ENCODE assay signal across 17 cellular contexts in the genomic region with DNA sequence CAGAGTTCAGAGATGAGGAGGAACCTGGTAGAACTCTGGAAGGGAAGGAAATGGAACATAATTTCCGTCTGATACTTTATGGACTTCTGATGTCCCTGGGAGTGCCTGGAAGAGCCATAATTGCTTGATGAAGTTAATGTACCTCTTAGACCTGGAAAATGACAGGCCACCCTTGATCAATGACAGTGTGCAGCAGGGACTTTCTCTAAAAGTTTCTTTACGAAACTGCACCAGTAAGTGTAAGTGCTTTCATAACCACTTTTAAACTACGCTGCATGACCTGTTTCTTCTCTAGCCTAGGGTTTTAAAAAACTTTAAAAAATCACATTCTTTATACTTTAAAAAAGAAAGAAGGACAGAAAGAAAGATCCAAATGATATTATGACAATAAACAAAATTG.
DNase-seq lines count a peak whose midpoint lies in the region; ATAC-seq, FAIRE-seq and TF ChIP-seq lines count a peak whose summit lies in the region.
"Had no signal": no experiment of that assay in that cellular context is flagged by ENCODE, and none has a peak within 500 bp of the region (broad histone marks: within the 10 kb centered on the region; RNA-seq: fewer than 3 reads in every experiment).

No MANE protein-coding gene starts in this region.

- H4K20me1 ChIP-seq in GM12878 (ENCODE audit: control insufficient read depth, insufficient read depth) (no peaks in the 10 kb centered on the region), SK-N-SH (ENCODE audit: insufficient read depth) (no peaks in the 10 kb centered on the region)

- no peak for TF ChIP-seq CTCF in GM12865 (IDR thresholded peaks at IDR 0.05; ENCODE audit: insufficient read depth, low read depth, low read length, missing control alignments)
- TF ChIP-seq CTCF in GM12878 (IDR thresholded peaks at IDR 0.05 in 2 of 3, conservative IDR thresholded peaks at IDR 0.05 in 1 of 3; ENCODE audit: control insufficient read depth in 2 of 3, extremely low read depth in 1 of 3, insufficient read depth in 1 of 3, low read depth in 3 of 3, low read length in 3 of 3), result no peak
- TF ChIP-seq CTCF in SK-N-SH (IDR thresholded peaks at IDR 0.05), result no peak

- no peaks in the 10 kb centered on the region for H3F3A ChIP-seq in SK-N-SH (replicated peaks; ENCODE audit: insufficient read depth)

- SMC1A ChIA-PET in GM12878 (lab: Charles Lee; ENCODE audit: uncharacterized antibody, unreplicated experiment), result interaction anchor here (1.1 to 1.4 kb wide), 3 partner anchors 13 to 41 kb away, joined by 3 to 4 read pairs (median 4); no protein-coding TSS in a partner anchor

- peak; percentile 18 for DNase-seq in GM12865 (ENCODE audit: low read depth)
- DNase-seq in GM12878 (ENCODE audit: low read depth, low spot score), result no peak
- no peak for DNase-seq in RCC 7860 (ENCODE audit: low spot score)
- DNase-seq in SK-N-SH, result no peak
- no peak for DNase-seq in nucleus accumbens (lab: John Stamatoyannopoulos, UW)
- DNase-seq: Caco-2, DND-41, GDM1 had no signal

- H3K4me3 ChIP-seq in GM12865 (ENCODE audit: low read depth, low read length) (no peak overlapping the region), GM12878 (no peak overlapping the region), SK-N-SH (ENCODE audit: low read depth in 2 of 2, low read length in 1 of 2) (no peak overlapping the region)
- H3K4me3 ChIP-seq: HAP-1 had no signal

- no peaks in the 10 kb centered on the region for H3K9me2 ChIP-seq in SK-N-SH

- ATAC-seq in GM18868 (IDR thresholded peaks at IDR 0.05; ENCODE audit: unreplicated experiment) (peak; percentile 86), HG02852 (IDR thresholded peaks at IDR 0.05; ENCODE audit: unreplicated experiment) (peak; percentile 71), GM12878 (peak; percentile 89)
- ATAC-seq: CD8-positive, alpha-beta T cell; HepG2 had no signal

- H3K79me2 ChIP-seq in GM12878 (ENCODE audit: control insufficient read depth, insufficient read depth, low read length) (peaks cover 11% of the 10 kb centered on the region), SK-N-SH (ENCODE audit: insufficient read depth) (no peaks in the 10 kb centered on the region)

- in situ Hi-C loops in GM12878 (cut with MboI), result no loop called here

- RAD21 ChIA-PET in GM12878 (lab: Charles Lee; ENCODE audit: unreplicated experiment), result interaction anchor here (1.1 kb wide), 1 partner anchor 44 kb away, joined by 3 read pairs; no protein-coding TSS in a partner anchor

- H3K4me1 ChIP-seq in GM12878 (ENCODE audit: control insufficient read depth, insufficient read depth, low read length) (peaks cover 5% of the 10 kb centered on the region; the same call in 1 of the 2 replicates), SK-N-SH (ENCODE audit: control insufficient read depth in 1 of 2, insufficient read depth in 2 of 2, low read depth in 1 of 2, low read length in 1 of 2) (no peaks in the 10 kb centered on the region)
- H3K4me1 ChIP-seq: Caco-2, HAP-1 had no signal

- no peak overlapping the region for H2AFZ ChIP-seq in GM12878 (ENCODE audit: control insufficient read depth, low read depth, low read length)
- no peak overlapping the region for H2AFZ ChIP-seq in SK-N-SH (ENCODE audit: low read depth)

- TF ChIP-seq EP300 in GM12878 (IDR thresholded peaks at IDR 0.05; ENCODE audit: borderline replicate concordance in 1 of 2, control insufficient read depth in 1 of 2, low read depth in 2 of 2, low read length in 2 of 2), result no peak
- no peak for TF ChIP-seq EP300 in SK-N-SH (IDR thresholded peaks at IDR 0.05; ENCODE audit: borderline replicate concordance in 1 of 2, low read depth in 1 of 2, low read length in 1 of 2)

- CTCF ChIA-PET in GM12878 (lab: Yijun Ruan, JAX), result interaction anchor here (1.3 kb wide), 1 partner anchor 805 kb away, joined by 3 read pairs; no protein-coding TSS in a partner anchor
- CTCF ChIA-PET in SK-N-SH (lab: Yijun Ruan, JAX), result no interaction called here

- H3K27me3 ChIP-seq in GM12878 (replicated peaks in 1 of 2; ENCODE audit: control insufficient read depth in 2 of 2, insufficient read depth in 2 of 2, low read length in 1 of 2) (no peaks in the 10 kb centered on the region), SK-N-SH (ENCODE audit: insufficient read depth) (no peaks in the 10 kb centered on the region)

- peaks cover 10% of the 10 kb centered on the region; the same call in 2 of the 3 replicates for H3K9me3 ChIP-seq in GM12878 (replicated peaks; ENCODE audit: control insufficient read depth, insufficient read depth, low read length)
- H3K9me3 ChIP-seq in SK-N-SH, result no peaks in the 10 kb centered on the region
- H3K9me3 ChIP-seq: Caco-2, HAP-1 had no signal

- no peak for TF ChIP-seq RAD21 in GM12878 (IDR thresholded peaks at IDR 0.05; ENCODE audit: insufficient read depth, low read depth, low read length)
- no peak for TF ChIP-seq RAD21 in SK-N-SH (IDR thresholded peaks at IDR 0.05; ENCODE audit: low read length)

- 68% methylated on average over 3 of the region's 3 CpGs for WGBS in GM12878 (ENCODE audit: insufficient coverage, insufficient replicate concordance, low lambda C conversion rate, missing lambda C conversion rate)
- WGBS in SK-N-SH (ENCODE audit: low lambda C conversion rate), result 71% methylated on average over 3 of the region's 3 CpGs

- no TSS peak for BruUV-seq in GM12878 (replicated peaks; lab: Mats Ljungman, UMichigan)

- H3K36me3 ChIP-seq in GM12878 (ENCODE audit: control insufficient read depth in 2 of 2, insufficient read depth in 2 of 2, low read length in 1 of 2) (peaks cover 0 to 19% of the 10 kb centered on the region in 2 experiments; a peak in 2 of 4 replicates), SK-N-SH (replicated peaks in 1 of 2; ENCODE audit: control insufficient read depth in 1 of 2, insufficient read depth in 2 of 2, low read length in 1 of 2) (no peaks in the 10 kb centered on the region)
- H3K36me3 ChIP-seq: HAP-1 had no signal

- H3K9ac ChIP-seq in GM12878 (ENCODE audit: control insufficient read depth, insufficient read depth, low read length) (no peak overlapping the region), SK-N-SH (no peak overlapping the region)
- H3K9ac ChIP-seq: KMS-11 had no signal

- intact Hi-C loops in GM12878 (cut with micrococcal nuclease; ENCODE audit: unreplicated experiment), result no loop called here

- POLR2A ChIA-PET in GM12878 (lab: Charles Lee), result no interaction called here
- POLR2A ChIA-PET in SK-N-SH (lab: Yijun Ruan, JAX), result no interaction called here

- H3K27ac ChIP-seq in GM12878 (ENCODE audit: control insufficient read depth, insufficient read depth), result no peak overlapping the region
- H3K27ac ChIP-seq in SK-N-SH (ENCODE audit: low read depth in 2 of 2, low read length in 1 of 2), result no peak overlapping the region
- H3K27ac ChIP-seq: 22Rv1, KMS-11 had no signal

- TF ChIP-seq POLR2A in GM12878 (IDR thresholded peaks at IDR 0.05; ENCODE audit: low read depth, low read length), result no peak

- FAIRE-seq in GM12878 (lab: Jason Lieb, UNC), result no peak
- no peak for FAIRE-seq in RCC 7860 (lab: Jason Lieb, UNC)
- FAIRE-seq: H1, HepG2, HTR-8/SVneo had no signal

- H3K4me2 ChIP-seq in GM12878 (ENCODE audit: control insufficient read depth, insufficient read depth), result no peak overlapping the region
- H3K4me2 ChIP-seq in SK-N-SH, result no peak overlapping the region
- H3K4me2 ChIP-seq: KMS-11 had no signal

TF ChIP-seq in GM12878, 131 proteins besides CTCF, POLR2A, EP300 and RAD21 (continues in another document):
- TF ChIP-seq ESRRA (IDR thresholded peaks at IDR 0.05; ENCODE audit: low read length), result no peak
- TF ChIP-seq, protein P1, sequence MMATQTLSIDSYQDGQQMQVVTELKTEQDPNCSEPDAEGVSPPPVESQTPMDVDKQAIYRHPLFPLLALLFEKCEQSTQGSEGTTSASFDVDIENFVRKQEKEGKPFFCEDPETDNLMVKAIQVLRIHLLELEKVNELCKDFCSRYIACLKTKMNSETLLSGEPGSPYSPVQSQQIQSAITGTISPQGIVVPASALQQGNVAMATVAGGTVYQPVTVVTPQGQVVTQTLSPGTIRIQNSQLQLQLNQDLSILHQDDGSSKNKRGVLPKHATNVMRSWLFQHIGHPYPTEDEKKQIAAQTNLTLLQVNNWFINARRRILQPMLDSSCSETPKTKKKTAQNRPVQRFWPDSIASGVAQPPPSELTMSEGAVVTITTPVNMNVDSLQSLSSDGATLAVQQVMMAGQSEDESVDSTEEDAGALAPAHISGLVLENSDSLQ (IDR thresholded peaks at IDR 0.05), result 0 out of 2 replicates have a peak, but pooled peaks have one; percentile 25
- TF ChIP-seq, protein P2, sequence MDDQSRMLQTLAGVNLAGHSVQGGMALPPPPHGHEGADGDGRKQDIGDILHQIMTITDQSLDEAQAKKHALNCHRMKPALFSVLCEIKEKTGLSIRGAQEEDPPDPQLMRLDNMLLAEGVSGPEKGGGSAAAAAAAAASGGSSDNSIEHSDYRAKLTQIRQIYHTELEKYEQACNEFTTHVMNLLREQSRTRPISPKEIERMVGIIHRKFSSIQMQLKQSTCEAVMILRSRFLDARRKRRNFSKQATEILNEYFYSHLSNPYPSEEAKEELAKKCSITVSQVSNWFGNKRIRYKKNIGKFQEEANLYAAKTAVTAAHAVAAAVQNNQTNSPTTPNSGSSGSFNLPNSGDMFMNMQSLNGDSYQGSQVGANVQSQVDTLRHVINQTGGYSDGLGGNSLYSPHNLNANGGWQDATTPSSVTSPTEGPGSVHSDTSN (IDR thresholded peaks at IDR 0.05; ENCODE audit: insufficient replicate concordance, low read depth, low read length), result peak; percentile 71

TF ChIP-seq in SK-N-SH, 30 proteins besides CTCF, POLR2A, EP300 and RAD21 (continues in another document):
- TF ChIP-seq EZH2phosphoT487 (IDR thresholded peaks at IDR 0.05; ENCODE audit: borderline replicate concordance, low read depth) (no peak), TAF1 (IDR thresholded peaks at IDR 0.05; ENCODE audit: borderline replicate concordance, low read depth, low read length) (no peak), FOXJ3 (CRISPR knock-in tag; IDR thresholded peaks at IDR 0.05) (no peak), POLR2AphosphoS5 (IDR thresholded peaks at IDR 0.05; ENCODE audit: low read depth, low read length) (no peak), NRF1 (IDR thresholded peaks at IDR 0.05; ENCODE audit: low read depth, low read length) (no peak), ELF1 (IDR thresholded peaks at IDR 0.05) (no peak), CHD2 (IDR thresholded peaks at IDR 0.05; ENCODE audit: low read length, partially characterized antibody) (no peak), FOSL2 (IDR thresholded peaks at IDR 0.05; ENCODE audit: borderline replicate concordance, low read depth) (no peak)
